11 cellular contexts compared by ENCODE assay signal in the genomic region with DNA sequence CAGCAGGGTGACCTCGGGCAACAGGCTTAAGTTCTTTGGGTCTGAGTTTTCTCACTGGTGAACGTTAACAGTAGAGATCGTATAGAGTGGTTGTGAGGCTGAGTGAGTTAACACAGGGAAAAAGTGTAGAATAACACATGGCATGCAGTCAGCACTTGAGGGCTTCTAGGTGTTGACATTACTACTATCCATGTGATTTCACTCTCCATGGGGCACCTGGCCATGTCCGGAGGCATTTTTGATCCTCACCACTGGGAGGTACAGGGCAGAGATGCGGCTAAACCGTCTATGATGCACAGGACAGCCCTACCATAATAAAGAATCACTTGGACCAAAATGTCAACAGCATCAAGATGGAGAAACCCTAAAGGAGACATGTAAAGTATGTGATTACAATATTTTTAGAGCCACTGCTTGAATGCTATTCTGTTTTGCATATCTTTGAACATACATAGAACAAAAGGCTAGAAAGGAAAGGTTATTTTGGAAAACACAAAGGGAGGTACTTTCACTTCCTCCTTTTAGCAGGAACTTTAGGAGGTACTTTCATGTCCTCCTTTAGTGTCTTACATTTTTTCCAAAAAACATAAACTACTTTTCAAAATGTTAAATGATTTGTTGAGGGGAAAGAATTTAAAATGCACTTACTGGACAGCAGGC. TPM values are rescaled to one million over a fixed set of nuclear protein-coding genes. Genes with fewer than 3 reads are reported as not detected.
A peak's percentile ranks its signal among the peaks of the same experiment; 100 is the strongest.
DNase-seq lines count a peak whose midpoint lies in the region; ATAC-seq, FAIRE-seq and TF ChIP-seq lines count a peak whose summit lies in the region.
"Had no signal": no experiment of that assay in that cellular context is flagged by ENCODE, and none has a peak within 500 bp of the region (broad histone marks: within the 10 kb centered on the region; RNA-seq: fewer than 3 reads in every experiment).

No MANE protein-coding gene starts in this region.

- H3K4me3 ChIP-seq in HepG2 (replicated peaks in 1 of 3; ENCODE audit: insufficient read depth in 1 of 3, low read depth in 2 of 3, low read length in 3 of 3), result no peak overlapping the region

- H3K79me2 ChIP-seq in HepG2 (ENCODE audit: insufficient read depth, low read length), result no peaks in the 10 kb centered on the region

- H3K4me3 Mint-ChIP-seq in memory B cell, result peak overlapping the region; percentile 67
- H3K4me3 Mint-ChIP-seq: T-helper 2 cell treated with Interferon-gamma antibody and Interleukin-4, amounts not matched to agents 5 μg/mL and 100 μg/mL, for 36 hours had no signal

- H4K20me1 ChIP-seq in HepG2 (ENCODE audit: insufficient read depth, low read length), result no peaks in the 10 kb centered on the region

- H3K27ac Mint-ChIP-seq in memory B cell, result peak overlapping the region; percentile 46
- H3K27ac Mint-ChIP-seq: T-helper 2 cell treated with Interferon-gamma antibody and Interleukin-4, amounts not matched to agents 5 μg/mL and 100 μg/mL, for 36 hours had no signal

- POLR2A ChIA-PET in HepG2 (lab: Yijun Ruan, JAX), result no interaction called here

- CTCF ChIA-PET in HepG2 (lab: Yijun Ruan, JAX; ENCODE audit: low intra/inter-chr PET ratio, low total read pairs), result no interaction called here

- no peaks in the 10 kb centered on the region for H3K9me3 Mint-ChIP-seq in memory B cell
- H3K9me3 Mint-ChIP-seq: T-helper 2 cell treated with Interferon-gamma antibody and Interleukin-4, amounts not matched to agents 5 μg/mL and 100 μg/mL, for 36 hours had no signal

- TF ChIP-seq CTCF in HepG2 (CRISPR knock-in tag; IDR thresholded peaks at IDR 0.05), result no peak

- no peaks in the 10 kb centered on the region for H3K9me3 ChIP-seq in HepG2 (ENCODE audit: low read length)

- no peaks in the 10 kb centered on the region for H3K27me3 Mint-ChIP-seq in memory B cell

- 98% methylated on average over 6 of the region's 6 CpGs for WGBS in HepG2 (ENCODE audit: low lambda C conversion rate)

- TF ChIP-seq EP300 in HepG2 (IDR thresholded peaks at IDR 0.05; ENCODE audit: low read depth in 2 of 2, low read length in 2 of 2) (no peak), HepG2 (CRISPR knock-in tag; IDR thresholded peaks at IDR 0.05; ENCODE audit: borderline replicate concordance) (no peak)

- H2AFZ ChIP-seq in HepG2 (ENCODE audit: low read length), result no peak overlapping the region

- H3K4me1 ChIP-seq in HepG2 (ENCODE audit: insufficient read depth, low read length), result no peaks in the 10 kb centered on the region

- ATAC-seq in HG02642 (IDR thresholded peaks at IDR 0.05; ENCODE audit: poor library complexity, unreplicated experiment), result peak; percentile 53
- ATAC-seq in memory B cell (ENCODE audit: low read depth), result peak; percentile 87
- ATAC-seq in HepG2, result no peak
- ATAC-seq: left ventricle myocardium superior had no signal

- no TSS peak for BruUV-seq in HepG2 (replicated peaks; lab: Mats Ljungman, UMichigan)

- FAIRE-seq in GM12891 (lab: Jason Lieb, UNC) (peak; percentile 70), HepG2 (lab: Jason Lieb, UNC) (no peak)

- in situ Hi-C loops in HepG2 (cut with HindIII; ENCODE audit: extremely low pct_ligation_motif_present, low pct_unique_long_range_greater_than_20kb), result no loop called here

- H3K27ac ChIP-seq in HepG2 (ENCODE audit: extremely low read length, insufficient read depth, low read length), result no peak overlapping the region

- H3K4me2 ChIP-seq in HepG2 (ENCODE audit: low read depth, low read length), result no peak overlapping the region

- H3K27me3 ChIP-seq in HepG2 (ENCODE audit: control insufficient read depth in 1 of 2, insufficient read depth in 2 of 2, low read length in 2 of 2), result no peaks in the 10 kb centered on the region

- TF ChIP-seq RAD21 in HepG2 (CRISPR knock-in tag; IDR thresholded peaks at IDR 0.05), result no peak

- no peak overlapping the region for H3K9ac ChIP-seq in HepG2 (ENCODE audit: insufficient read depth, low read depth, low read length)

- no peak for DNase-seq in GM12891 (ENCODE audit: insufficient read length, low spot score)
- peak; percentile 15 for DNase-seq in NOMO-1 treated with dmso at 0.1 percent for 144 hours (lab: John Stamatoyannopoulos, UW; ENCODE audit: unreplicated experiment)
- DNase-seq in memory B cell (ENCODE audit: low spot score in 2 of 2), result no peak
- DNase-seq in HepG2 (ENCODE audit: low spot score), result no peak
- no peak for DNase-seq in NCI-H774 (lab: John Stamatoyannopoulos, UW)
- DNase-seq in HK-2 (ENCODE audit: unreplicated experiment), result no peak
- DNase-seq: DMS79 treated with DMSO at 0.1 percent for 48 hours; left ventricle myocardium superior; stimulated activated CD8-positive, alpha-beta memory T cell treated with anti-CD3 and anti-CD28 coated beads, Interleukin-4, amount 100 ng/mL, for 48 hours had no signal

- intact Hi-C loops in HepG2 (cut with micrococcal nuclease; ENCODE audit: unreplicated experiment), result no loop called here

- no peak for TF ChIP-seq POLR2A in GM12891 (IDR thresholded peaks at IDR 0.05; ENCODE audit: low read depth, low read length)
- no peak for TF ChIP-seq POLR2A in HepG2 (IDR thresholded peaks at IDR 0.05; ENCODE audit: insufficient read depth in 1 of 2, low read depth in 2 of 2, low read length in 2 of 2)

- peaks cover 0 to 3% of the 10 kb centered on the region in 2 experiments; a peak in 1 of 5 replicates for H3K36me3 ChIP-seq in HepG2 (replicated peaks in 1 of 2; ENCODE audit: control insufficient read depth in 1 of 2, insufficient read depth in 2 of 2, low read length in 2 of 2)

- peaks cover 57% of the 10 kb centered on the region for H3K4me1 Mint-ChIP-seq in memory B cell

- H3K36me3 Mint-ChIP-seq in memory B cell, result peaks cover 57% of the 10 kb centered on the region

TF ChIP-seq in GM12891, 5 proteins besides CTCF, POLR2A, EP300 and RAD21:
- TF ChIP-seq SPI1 (IDR thresholded peaks at IDR 0.05; ENCODE audit: low read depth, low read length), result peak; percentile 91
- no peak for TF ChIP-seq PAX5 (IDR thresholded peaks at IDR 0.05; ENCODE audit: insufficient read depth, low read length, severe bottlenecking)
- no peak for TF ChIP-seq POLR2AphosphoS5 (IDR thresholded peaks at IDR 0.05; ENCODE audit: low read depth, low read length)

TF ChIP-seq in HepG2, 621 proteins besides CTCF, POLR2A, EP300 and RAD21:
- no peak for TF ChIP-seq PAWR (CRISPR knock-in tag; IDR thresholded peaks at IDR 0.05; ENCODE audit: borderline replicate concordance)
- TF ChIP-seq ZNF777 (CRISPR knock-in tag; IDR thresholded peaks at IDR 0.05), result no peak
- TF ChIP-seq RFXANK (CRISPR knock-in tag; IDR thresholded peaks at IDR 0.05), result no peak
- TF ChIP-seq ZNF775 (CRISPR knock-in tag; IDR thresholded peaks at IDR 0.05; ENCODE audit: borderline replicate concordance), result no peak

RNA-seq across cellular contexts. Expression of gene NOD1, which starts 44.3 kb away (rescaled TPM):
- 5.7 TPM for polyA plus RNA-seq in GM12891 (2012; ENCODE audit: low read depth, missing spikeins)
- 2.9 TPM in 2 replicates for total RNA-seq in HepG2 (2016; rRNA removed; fragmentation: Illumina TruSeq; extraction: Trizol)
- 1.6 and 1.8 TPM in 2 replicates for total RNA-seq in HepG2 (2016; cell fraction: cytosol; rRNA removed; fragmentation: Illumina TruSeq; extraction: Trizol; ENCODE audit: low read depth)
- 2.4 and 2.6 TPM in 2 replicates for total RNA-seq in HepG2 (2016; cell fraction: insoluble cytoplasmic fraction; rRNA removed; fragmentation: Illumina TruSeq; extraction: Trizol)
- 1.7 and 3.3 TPM in 2 replicates for total RNA-seq in HepG2 (2016; cell fraction: membrane; rRNA removed; fragmentation: Illumina TruSeq; extraction: Trizol)
- 4.8 and 4.9 TPM in 2 replicates for total RNA-seq in HepG2 (2016; cell fraction: nucleus; rRNA removed; fragmentation: Illumina TruSeq; extraction: Trizol)
- 1.7 and 1.9 TPM in 2 replicates for polyA plus RNA-seq in HepG2 (2011; rRNA removed)
- polyA plus RNA-seq in HepG2 (2011; cell fraction: cytosol; rRNA removed), result 1.1 and 1.4 TPM in 2 replicates
- 4.1 and 4.3 TPM in 2 replicates for polyA plus RNA-seq in HepG2 (2011; cell fraction: nucleus; rRNA removed)
- polyA plus RNA-seq in HepG2 (2012), result 0.91 and 1.1 TPM in 2 replicates
- 0.54 and 0.55 TPM in 2 replicates for polyA plus RNA-seq in HepG2 (2016; cell fraction: cytosol; fragmentation: Illumina TruSeq; extraction: Trizol; ENCODE audit: low read depth)
- polyA plus RNA-seq in HepG2 (2016; cell fraction: insoluble cytoplasmic fraction; fragmentation: Illumina TruSeq; extraction: Trizol; ENCODE audit: low read depth), result 2.1 and 3.1 TPM in 2 replicates
- 1.2 TPM in 2 replicates for polyA plus RNA-seq in HepG2 (2016; cell fraction: membrane; fragmentation: Illumina TruSeq; extraction: Trizol; ENCODE audit: low read depth)
- 6.7 and 7.0 TPM in 2 replicates for polyA plus RNA-seq in HepG2 (2016; cell fraction: nucleus; fragmentation: Illumina TruSeq; extraction: Trizol; ENCODE audit: insufficient read depth, low read depth)
- polyA minus RNA-seq in HepG2 (2011; rRNA and poly(A)+ RNA removed; ENCODE audit: low replicate concordance), result 4.2 and 9.5 TPM in 2 replicates
- 0.97 and 1.1 TPM in 2 replicates for polyA minus RNA-seq in HepG2 (2011; cell fraction: cytosol; rRNA and poly(A)+ RNA removed)
- 4.5 and 5.7 TPM in 2 replicates for polyA minus RNA-seq in HepG2 (2011; cell fraction: nucleus; rRNA and poly(A)+ RNA removed)
